In genomic region chr7:47622946-47623640, GRCh38 we compare ENCODE assay signal across 12 cellular contexts. TPM values are rescaled to one million over a fixed set of nuclear protein-coding genes. Genes with fewer than 3 reads are reported as not detected.
A peak's percentile ranks its signal among the peaks of the same experiment; 100 is the strongest.
DNase-seq lines count a peak whose midpoint lies in the region; ATAC-seq, FAIRE-seq and TF ChIP-seq lines count a peak whose summit lies in the region.
"Had no signal": no experiment of that assay in that cellular context is flagged by ENCODE, and none has a peak within 500 bp of the region (broad histone marks: within the 10 kb centered on the region; RNA-seq: fewer than 3 reads in every experiment).

No MANE protein-coding gene starts in this region.

- CTCF ChIA-PET in RWPE1 (lab: Yijun Ruan, JAX): interaction anchor here (0.5 kb wide), 1 partner anchor 204 kb away, joined by 8 read pairs; no protein-coding TSS in a partner anchor

- POLR2A ChIA-PET in RWPE1 (lab: Yijun Ruan, JAX; ENCODE audit: low non-redundant PET): no interaction called here

- TF ChIP-seq POLR2A in gastrocnemius medialis (IDR thresholded peaks at IDR 0.05): no peak

- H3K27me3 Mint-ChIP-seq in astrocyte (ENCODE audit: low read depth, unreplicated experiment): peaks cover 4% of the 10 kb centered on the region
- H3K27me3 Mint-ChIP-seq in activated T-cell treated with anti-CD3 and anti-CD28 coated beads, Interleukin-2, amount 50 U/mL, for 24 hours: no peaks in the 10 kb centered on the region
- H3K27me3 Mint-ChIP-seq: central memory CD8-positive, alpha-beta T cell had no signal

- H3K4me1 ChIP-seq in astrocyte (ENCODE audit: insufficient read depth, low read length) (peaks cover 14% of the 10 kb centered on the region), gastrocnemius medialis (no peaks in the 10 kb centered on the region)

- TF ChIP-seq CTCF in astrocyte (IDR thresholded peaks at IDR 0.05; ENCODE audit: insufficient read depth, low read depth, low read length): no peak
- no peak for TF ChIP-seq CTCF in gastrocnemius medialis (IDR thresholded peaks at IDR 0.05 in 4 of 5, conservative IDR thresholded peaks at IDR 0.05 in 1 of 5)
- no peak for TF ChIP-seq CTCF in RWPE1 (conservative IDR thresholded peaks at IDR 0.05; ENCODE audit: low read depth)

- intact Hi-C loops in gastrocnemius medialis (cut with DNase I; ENCODE audit: low total_unique reads): no loop called here

- H3K9me3 ChIP-seq in astrocyte (ENCODE audit: insufficient read depth, low read depth, low read length) (no peaks in the 10 kb centered on the region), gastrocnemius medialis (no peaks in the 10 kb centered on the region)

- peak; percentile 86 for DNase-seq in EL
- peak; percentile 94 for DNase-seq in astrocyte (ENCODE audit: low read depth)
- peak; percentile 83 for DNase-seq in hepatic stellate cell (ENCODE audit: low spot score)
- no peak for DNase-seq in gastrocnemius medialis
- DNase-seq in SKM-1 (lab: John Stamatoyannopoulos, UW; ENCODE audit: unreplicated experiment): no peak
- no peak for DNase-seq in RWPE1 (ENCODE audit: low spot score)
- no peak for DNase-seq in OCI-M1 (lab: John Stamatoyannopoulos, UW)
- no peak for DNase-seq in activated T-cell treated with anti-CD3 and anti-CD28 coated beads, Interleukin-2, amount 50 U/mL, for 24 hours
- DNase-seq: DMS79 treated with DMSO at 0.1 percent for 48 hours, natural killer cell, T1000 had no signal

- peaks cover 6% of the 10 kb centered on the region for H3K9me3 Mint-ChIP-seq in astrocyte (ENCODE audit: unreplicated experiment)
- H3K9me3 Mint-ChIP-seq in activated T-cell treated with anti-CD3 and anti-CD28 coated beads, Interleukin-2, amount 50 U/mL, for 24 hours: no peaks in the 10 kb centered on the region
- H3K9me3 Mint-ChIP-seq: central memory CD8-positive, alpha-beta T cell; natural killer cell had no signal

- H3K36me3 ChIP-seq in astrocyte (ENCODE audit: insufficient read depth, low read length) (no peaks in the 10 kb centered on the region), gastrocnemius medialis (no peaks in the 10 kb centered on the region)

- H3K4me3 ChIP-seq in astrocyte (ENCODE audit: insufficient read depth, low read depth, low read length) (no peak overlapping the region), gastrocnemius medialis (no peak overlapping the region)

- no peaks in the 10 kb centered on the region for H3K79me2 ChIP-seq in astrocyte (ENCODE audit: insufficient read depth, low read length)

- peak; percentile 83 for FAIRE-seq in astrocyte (lab: Jason Lieb, UNC)

- peak in 1 of 2 donors; percentile 26 for ATAC-seq in gastrocnemius medialis
- ATAC-seq: natural killer cell had no signal

- peaks cover 2% of the 10 kb centered on the region for H3K36me3 Mint-ChIP-seq in astrocyte (ENCODE audit: low read depth, unreplicated experiment)
- no peaks in the 10 kb centered on the region for H3K36me3 Mint-ChIP-seq in activated T-cell treated with anti-CD3 and anti-CD28 coated beads, Interleukin-2, amount 50 U/mL, for 24 hours (ENCODE audit: low read depth)
- H3K36me3 Mint-ChIP-seq: natural killer cell had no signal

- in situ Hi-C loops in gastrocnemius medialis (cut with MboI; ENCODE audit: low sequenced_read_pairs in 4 of 4): no loop called here

- peak overlapping the region; percentile 53 for H2AFZ ChIP-seq in astrocyte (ENCODE audit: low read depth, low read length)

- no peaks in the 10 kb centered on the region for H3K27me3 ChIP-seq in astrocyte (ENCODE audit: insufficient read depth, low read length)
- H3K27me3 ChIP-seq in gastrocnemius medialis: no peaks in the 10 kb centered on the region

- peak overlapping the region; percentile 52 for H3K27ac ChIP-seq in astrocyte (ENCODE audit: low read depth, low read length)
- H3K27ac ChIP-seq in gastrocnemius medialis: peak overlapping the region in 3 of 4 donors; percentile 32 to 49 (median 48)
- H3K27ac ChIP-seq in RWPE1: no peak overlapping the region

- H3K27ac Mint-ChIP-seq in astrocyte (ENCODE audit: unreplicated experiment): peak overlapping the region; percentile 50
- no peak overlapping the region for H3K27ac Mint-ChIP-seq in activated T-cell treated with anti-CD3 and anti-CD28 coated beads, Interleukin-2, amount 50 U/mL, for 24 hours
- H3K27ac Mint-ChIP-seq: natural killer cell had no signal

- peaks cover 13% of the 10 kb centered on the region for H3K4me1 Mint-ChIP-seq in astrocyte (ENCODE audit: low read depth, unreplicated experiment)
- H3K4me1 Mint-ChIP-seq in activated T-cell treated with anti-CD3 and anti-CD28 coated beads, Interleukin-2, amount 50 U/mL, for 24 hours (ENCODE audit: low read depth): no peaks in the 10 kb centered on the region
- H3K4me1 Mint-ChIP-seq: central memory CD8-positive, alpha-beta T cell had no signal

- no peak overlapping the region for H3K4me3 Mint-ChIP-seq in astrocyte (ENCODE audit: unreplicated experiment)
- H3K4me3 Mint-ChIP-seq in activated T-cell treated with anti-CD3 and anti-CD28 coated beads, Interleukin-2, amount 50 U/mL, for 24 hours: no peak overlapping the region
- H3K4me3 Mint-ChIP-seq: central memory CD8-positive, alpha-beta T cell; natural killer cell had no signal

- peak overlapping the region; percentile 20 for H3K9ac ChIP-seq in astrocyte (ENCODE audit: low read length)

- H4K20me1 ChIP-seq in astrocyte (ENCODE audit: insufficient read depth, low read length): no peaks in the 10 kb centered on the region

- H3K4me2 ChIP-seq in astrocyte (ENCODE audit: low read length): peak overlapping the region; percentile 37

RNA-seq across cellular contexts. Expression of gene TNS3, which starts 41.2 kb away (rescaled TPM):
- total RNA-seq in astrocyte (92.9 and 105 TPM in 2 replicates), gastrocnemius medialis (10 to 100 TPM; 39.4 to 64.3 (median 50.5) TPM)

Comparison
In these comparisons a context has a peak if more than half of its experiments do, and no peak if none do; other contexts are left out.
1. DNase-seq: peak in EL (single experiment), astrocyte (single experiment) and hepatic stellate cell (single experiment); none in gastrocnemius medialis (0 of 2), SKM-1 (single experiment), RWPE1 (single experiment), OCI-M1 (single experiment) and activated T-cell treated with anti-CD3 and anti-CD28 coated beads, Interleukin-2, amount 50 U/mL, for 24 hours (single experiment).